22 cellular contexts compared by ENCODE assay signal in the genomic region with DNA sequence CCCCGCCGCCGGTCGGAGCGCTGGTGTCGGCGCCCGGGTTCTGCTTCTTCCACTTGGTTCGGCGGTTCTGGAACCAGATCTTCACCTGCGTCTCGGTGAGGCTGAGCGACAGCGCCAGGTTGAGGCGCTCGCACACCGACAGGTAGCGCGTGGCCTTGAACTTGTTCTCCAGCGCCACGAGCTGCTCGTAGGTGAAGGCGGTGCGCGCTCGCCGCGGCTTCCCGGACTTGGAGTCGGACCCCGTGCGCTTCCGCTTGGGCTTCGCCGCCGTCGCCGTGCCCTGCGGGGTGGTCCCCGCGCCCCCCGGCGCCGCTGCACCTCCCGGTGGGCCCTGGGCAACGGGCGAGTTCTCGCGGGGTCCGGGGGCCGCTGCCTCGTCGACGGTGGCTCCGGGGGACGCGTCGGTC. TPM values are rescaled to one million over a fixed set of nuclear protein-coding genes. Genes with fewer than 3 reads are reported as not detected.
DNase-seq lines count a peak whose midpoint lies in the region; ATAC-seq and TF ChIP-seq lines count a peak whose summit lies in the region.
"Had no signal": no experiment of that assay in that cellular context is flagged by ENCODE, and none has a peak within 500 bp of the region (broad histone marks: within the 10 kb centered on the region; RNA-seq: fewer than 3 reads in every experiment).

No MANE protein-coding gene starts in this region.

- H4K91ac ChIP-seq in neuronal stem cell (ENCODE audit: low read depth, low read length, poor library complexity) = no peak overlapping the region

- peaks cover 5 to 18% of the 10 kb centered on the region in 2 donors for H3K9me3 ChIP-seq in neuronal stem cell (replicated peaks in 1 of 2; ENCODE audit: control insufficient read depth in 2 of 2, insufficient read depth in 1 of 2, low read depth in 1 of 2, low read length in 2 of 2)
- H3K9me3 ChIP-seq: gastroesophageal sphincter, left ventricle myocardium inferior, psoas muscle had no signal

- no peak overlapping the region for H3K14ac ChIP-seq in neuronal stem cell (ENCODE audit: low read length)

- H2BK5ac ChIP-seq in neuronal stem cell (ENCODE audit: low read length) = no peak overlapping the region

- H3K4me3 Mint-ChIP-seq in activated T-cell treated with anti-CD3 and anti-CD28 coated beads, Interleukin-2, amount 50 U/mL, for 24 hours = no peak overlapping the region
- no peak overlapping the region for H3K4me3 Mint-ChIP-seq in activated T-cell treated with anti-CD3 and anti-CD28 coated beads, Interleukin-2, amount 50 U/mL, for 72 hours
- no peak overlapping the region for H3K4me3 Mint-ChIP-seq in chondrocyte (ENCODE audit: unreplicated experiment)
- H3K4me3 Mint-ChIP-seq: CD4-positive, alpha-beta T cell had no signal

- WGBS in neuronal stem cell (ENCODE audit: extremely low coverage in 2 of 2, insufficient read length in 2 of 2, insufficient replicate concordance in 1 of 2), 2 donors = no CpG with 5 or more reads among the region's 58 CpGs

- peaks cover 3% of the 10 kb centered on the region for H3K79me1 ChIP-seq in neuronal stem cell (ENCODE audit: low read depth, low read length)

- H3K4me2 ChIP-seq in neuronal stem cell (ENCODE audit: insufficient read depth, low read length, poor library complexity, severe bottlenecking) = no peak overlapping the region
- H3K4me2 ChIP-seq: KMS-11 had no signal

- H3K36me3 ChIP-seq in neuronal stem cell (replicated peaks in 1 of 2; ENCODE audit: control insufficient read depth in 2 of 2, insufficient read depth in 2 of 2, low read length in 2 of 2) = no peaks in the 10 kb centered on the region
- H3K36me3 ChIP-seq: gastroesophageal sphincter, left ventricle myocardium inferior had no signal

- H2BK15ac ChIP-seq in neuronal stem cell (ENCODE audit: low read length) = no peak overlapping the region

- H3K4me1 ChIP-seq in neuronal stem cell (ENCODE audit: control insufficient read depth in 2 of 2, insufficient read depth in 1 of 2, low read depth in 1 of 2, low read length in 2 of 2) = no peaks in the 10 kb centered on the region

- H3K4me3 ChIP-seq in neuronal stem cell (ENCODE audit: low read length in 2 of 2) = peak overlapping the region in 1 of 2 donors; percentile 33

- peak; percentile 38 for DNase-seq in activated T-cell treated with anti-CD3 and anti-CD28 coated beads, Interleukin-2, amount 50 U/mL, for 24 hours
- no peak for DNase-seq in activated T-cell treated with anti-CD3 and anti-CD28 coated beads, Interleukin-2, amount 50 U/mL, for 72 hours
- DNase-seq in GM10266 (ENCODE audit: extremely low spot score) = peak; percentile 34
- peak; percentile 83 for DNase-seq in chondrocyte (ENCODE audit: low spot score)
- no peak for DNase-seq in neuronal stem cell (ENCODE audit: low spot score)
- DNase-seq in activated gamma-delta T cell treated with Interleukin-2 at 50 U/mL for 16 hours = no peak
- DNase-seq in putamen (ENCODE audit: low spot score) = no peak
- no peak for DNase-seq in HK-2 (ENCODE audit: unreplicated experiment)
- DNase-seq: ACHN; activated CD4-positive, alpha-beta T cell treated with anti-CD3 and anti-CD28 coated beads for 48 hours; CD4-positive, alpha-beta T cell; left ventricle myocardium inferior; NCI-H1930; NCI-H446 treated with DMSO at 0.1 percent for 48 hours; stimulated activated CD8-positive, alpha-beta memory T cell treated with anti-CD3 and anti-CD28 coated beads, Interleukin-4, amount 100 ng/mL, for 48 hours; substantia nigra had no signal

- no peak overlapping the region for H2BK12ac ChIP-seq in neuronal stem cell (ENCODE audit: low read length)

- no peak overlapping the region for H3K27ac Mint-ChIP-seq in activated T-cell treated with anti-CD3 and anti-CD28 coated beads, Interleukin-2, amount 50 U/mL, for 24 hours
- H3K27ac Mint-ChIP-seq in activated T-cell treated with anti-CD3 and anti-CD28 coated beads, Interleukin-2, amount 50 U/mL, for 72 hours = no peak overlapping the region
- no peak overlapping the region for H3K27ac Mint-ChIP-seq in chondrocyte (ENCODE audit: unreplicated experiment)
- H3K27ac Mint-ChIP-seq: CD4-positive, alpha-beta T cell had no signal

- H2AFZ ChIP-seq in neuronal stem cell (ENCODE audit: low read length) = no peak overlapping the region

- ATAC-seq in activated T-cell treated with anti-CD3 and anti-CD28 coated beads, Interleukin-2, amount 50 U/mL, for 72 hours (replicated peaks in 1 of 2) = no peak
- ATAC-seq: esophagus mucosa, gastroesophageal sphincter, psoas muscle, Right ventricle myocardium inferior had no signal

- peak overlapping the region; percentile 91 for H3K23ac ChIP-seq in neuronal stem cell (ENCODE audit: low read depth, low read length, poor library complexity)

- peaks cover 40 to 82% (median 67%) of the 10 kb centered on the region in 3 experiments for H3K27me3 ChIP-seq in neuronal stem cell (ENCODE audit: control insufficient read depth in 3 of 3, insufficient read depth in 3 of 3, low read depth in 1 of 3, low read length in 3 of 3)

- peaks cover 54% of the 10 kb centered on the region for H3K27me3 Mint-ChIP-seq in activated T-cell treated with anti-CD3 and anti-CD28 coated beads, Interleukin-2, amount 50 U/mL, for 24 hours
- peaks cover 31% of the 10 kb centered on the region for H3K27me3 Mint-ChIP-seq in activated T-cell treated with anti-CD3 and anti-CD28 coated beads, Interleukin-2, amount 50 U/mL, for 72 hours (ENCODE audit: low read depth)
- peaks cover 8% of the 10 kb centered on the region for H3K27me3 Mint-ChIP-seq in chondrocyte (ENCODE audit: low read depth)

- no peak for TF ChIP-seq CTCF in GM10266 (IDR thresholded peaks at IDR 0.05; ENCODE audit: control insufficient read depth, insufficient read depth, low read depth, missing control alignments)
- TF ChIP-seq CTCF in chondrocyte (IDR thresholded peaks at IDR 0.05) = no peak

- H3K9ac ChIP-seq in neuronal stem cell (ENCODE audit: low read depth, low read length, poor library complexity) = no peak overlapping the region
- H3K9ac ChIP-seq: KMS-11 had no signal

- no peak overlapping the region for H2AK5ac ChIP-seq in neuronal stem cell (ENCODE audit: low read depth, low read length)

- H3K18ac ChIP-seq in neuronal stem cell (ENCODE audit: low read length) = no peak overlapping the region

- H3K4ac ChIP-seq in neuronal stem cell (ENCODE audit: low read length) = no peak overlapping the region

- H3K36me3 Mint-ChIP-seq in activated T-cell treated with anti-CD3 and anti-CD28 coated beads, Interleukin-2, amount 50 U/mL, for 24 hours (ENCODE audit: low read depth) = no peaks in the 10 kb centered on the region
- peaks cover 0 to 4% of the 10 kb centered on the region in 2 donors for H3K36me3 Mint-ChIP-seq in activated T-cell treated with anti-CD3 and anti-CD28 coated beads, Interleukin-2, amount 50 U/mL, for 72 hours (ENCODE audit: insufficient read depth in 2 of 2)
- H3K36me3 Mint-ChIP-seq in chondrocyte (ENCODE audit: low read depth) = no peaks in the 10 kb centered on the region

- H3K4me1 Mint-ChIP-seq in activated T-cell treated with anti-CD3 and anti-CD28 coated beads, Interleukin-2, amount 50 U/mL, for 24 hours (ENCODE audit: low read depth) = peaks cover 10% of the 10 kb centered on the region
- H3K4me1 Mint-ChIP-seq in activated T-cell treated with anti-CD3 and anti-CD28 coated beads, Interleukin-2, amount 50 U/mL, for 72 hours (ENCODE audit: low read depth) = peaks cover 2% of the 10 kb centered on the region
- H3K4me1 Mint-ChIP-seq in chondrocyte (ENCODE audit: low read depth) = no peaks in the 10 kb centered on the region

- no peak overlapping the region for H2BK120ac ChIP-seq in neuronal stem cell (ENCODE audit: low read depth, low read length)

- no peaks in the 10 kb centered on the region for H3K9me3 Mint-ChIP-seq in activated T-cell treated with anti-CD3 and anti-CD28 coated beads, Interleukin-2, amount 50 U/mL, for 24 hours
- H3K9me3 Mint-ChIP-seq in activated T-cell treated with anti-CD3 and anti-CD28 coated beads, Interleukin-2, amount 50 U/mL, for 72 hours = peaks cover 0 to 3% of the 10 kb centered on the region in 2 donors
- H3K9me3 Mint-ChIP-seq in chondrocyte (ENCODE audit: low read depth) = peaks cover 2% of the 10 kb centered on the region
- H3K9me3 Mint-ChIP-seq: CD4-positive, alpha-beta T cell had no signal

- H3K27ac ChIP-seq in neuronal stem cell (replicated peaks; ENCODE audit: low read length) = no peak overlapping the region
- H3K27ac ChIP-seq: gastroesophageal sphincter, KMS-11, left ventricle myocardium inferior, psoas muscle had no signal

- H4K8ac ChIP-seq in neuronal stem cell (ENCODE audit: low read depth, low read length) = no peak overlapping the region

RNA-seq across cellular contexts. Expression of a gene that starts 3.1 kb away (rescaled TPM):
- total RNA-seq in activated T-cell treated with anti-CD3 and anti-CD28 coated beads, Interleukin-2, amount 50 U/mL, for 72 hours = not detected
- total RNA-seq in chondrocyte = not detected in 3 replicates
- not detected for polyA plus RNA-seq in neuronal stem cell (2013, experiment 1 of 2)
- not detected for polyA plus RNA-seq in neuronal stem cell (2013, experiment 2 of 2)
- total RNA-seq: CD4-positive, alpha-beta T cell; esophagus mucosa; gastroesophageal sphincter; left ventricle myocardium inferior; psoas muscle; Right ventricle myocardium inferior had no signal
- polyA plus RNA-seq: neural cell, psoas muscle had no signal

RNA-seq across cellular contexts. Expression of a gene that starts 56.2 kb away (rescaled TPM):
- 10 to 100 TPM; 23.0 to 25.8 TPM for total RNA-seq in activated T-cell treated with anti-CD3 and anti-CD28 coated beads, Interleukin-2, amount 50 U/mL, for 72 hours
- total RNA-seq in chondrocyte = 20.7 to 35.1 TPM (median 20.9 TPM) in 3 replicates
- polyA plus RNA-seq in neuronal stem cell (2013, experiment 1 of 2) = 8.6 TPM
- 8.7 TPM for polyA plus RNA-seq in neuronal stem cell (2013, experiment 2 of 2)

Comparison
In these comparisons a context has a peak if more than half of its experiments do, and no peak if none do; other contexts are left out.
1. DNase-seq: peak in activated T-cell treated with anti-CD3 and anti-CD28 coated beads, Interleukin-2, amount 50 U/mL, for 24 hours (single experiment), GM10266 (single experiment) and chondrocyte (single experiment); none in activated T-cell treated with anti-CD3 and anti-CD28 coated beads, Interleukin-2, amount 50 U/mL, for 72 hours (0 of 2), neuronal stem cell (single experiment), activated gamma-delta T cell treated with Interleukin-2 at 50 U/mL for 16 hours (single experiment), putamen (single experiment) and HK-2 (single experiment).